ENCODE assay signal across 13 cellular contexts in the genomic region with DNA sequence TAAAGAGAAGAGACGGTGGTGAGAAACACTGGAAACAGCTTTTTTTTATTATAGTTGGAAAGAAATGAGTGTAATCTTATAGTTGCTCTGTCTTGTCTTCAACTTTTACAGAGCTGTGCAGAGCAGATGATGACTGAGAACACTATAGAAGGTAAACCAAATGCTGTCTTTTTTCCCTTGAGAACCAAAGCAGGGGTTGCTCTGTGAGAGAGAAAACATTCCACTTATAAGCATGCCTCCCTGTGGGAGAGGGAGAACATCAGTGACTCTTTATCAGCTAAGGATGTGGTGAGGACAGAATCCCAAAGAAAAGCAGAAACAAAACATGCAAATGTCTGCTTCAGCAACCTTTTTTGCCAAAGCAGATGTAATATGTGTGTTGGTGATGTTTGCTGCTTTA.
DNase-seq lines count a peak whose midpoint lies in the region; ATAC-seq and TF ChIP-seq lines count a peak whose summit lies in the region.
"Had no signal": no experiment of that assay in that cellular context is flagged by ENCODE, and none has a peak within 500 bp of the region (broad histone marks: within the 10 kb centered on the region; RNA-seq: fewer than 3 reads in every experiment).

No MANE protein-coding gene starts in this region.

- H3K4me1 ChIP-seq in osteoblast (ENCODE audit: insufficient read depth, low read length) (peaks cover 40% of the 10 kb centered on the region), right atrium auricular region (no peaks in the 10 kb centered on the region)
- H3K4me1 ChIP-seq in effector memory CD4-positive, alpha-beta T cell (ENCODE audit: control insufficient read depth, insufficient read depth, low read length, poor library complexity, severe bottlenecking): no peaks in the 10 kb centered on the region

- DNase-seq in astrocyte of the hippocampus (ENCODE audit: low read depth, low spot score) (peak; percentile 38), choroid plexus epithelial cell (ENCODE audit: low read depth) (peak; percentile 31), osteoblast (ENCODE audit: insufficient read length, low spot score, missing footprints) (peak; percentile 66), stromal cell of bone marrow (ENCODE audit: low read depth) (peak; percentile 36), right atrium auricular region (ENCODE audit: low spot score) (no peak)
- DNase-seq in central memory CD4-positive, alpha-beta T cell: no peak
- no peak for DNase-seq in effector memory CD4-positive, alpha-beta T cell
- DNase-seq: C1 segment of cervical spinal cord; CD4-positive, alpha-beta T cell; DMS79 had no signal

- H3K4me2 ChIP-seq in osteoblast (ENCODE audit: insufficient read depth, low read length): peak overlapping the region; percentile 44

- H3K36me3 ChIP-seq in osteoblast (ENCODE audit: insufficient read depth, low read length) (no peaks in the 10 kb centered on the region), right atrium auricular region (no peaks in the 10 kb centered on the region)
- no peaks in the 10 kb centered on the region for H3K36me3 ChIP-seq in effector memory CD4-positive, alpha-beta T cell (ENCODE audit: control insufficient read depth, insufficient read depth, low read length)

- H4K20me1 ChIP-seq in osteoblast (ENCODE audit: insufficient read depth, low read length): no peaks in the 10 kb centered on the region

- H3K27ac ChIP-seq in osteoblast (ENCODE audit: low read depth, low read length) (peak overlapping the region; percentile 59), right atrium auricular region (no peak overlapping the region)
- H3K27ac ChIP-seq in effector memory CD4-positive, alpha-beta T cell (ENCODE audit: insufficient read depth, low read length, poor library complexity, severe bottlenecking): no peak overlapping the region

- H2AFZ ChIP-seq in osteoblast (ENCODE audit: low read length): peak overlapping the region; percentile 19

- H3K27me3 ChIP-seq in osteoblast (ENCODE audit: insufficient read depth, low read length) (no peaks in the 10 kb centered on the region), right atrium auricular region (no peaks in the 10 kb centered on the region)
- H3K27me3 ChIP-seq in effector memory CD4-positive, alpha-beta T cell (replicated peaks; ENCODE audit: control insufficient read depth, insufficient read depth, low read length, poor library complexity, severe bottlenecking): no peaks in the 10 kb centered on the region

- no peaks in the 10 kb centered on the region for H3K79me2 ChIP-seq in osteoblast (ENCODE audit: insufficient read depth, low read length)

- no peak for ATAC-seq in HG02798 (IDR thresholded peaks at IDR 0.05; ENCODE audit: poor library complexity, unreplicated experiment)
- ATAC-seq: GM12878, HCT116 had no signal

- TF ChIP-seq CTCF in choroid plexus epithelial cell (conservative IDR thresholded peaks at IDR 0.05; ENCODE audit: low read depth, low read length) (no peak), osteoblast (IDR thresholded peaks at IDR 0.05; ENCODE audit: extremely low read depth, low read depth, low read length) (no peak), right atrium auricular region (IDR thresholded peaks at IDR 0.05) (no peak)

- H3K4me3 ChIP-seq in choroid plexus epithelial cell (ENCODE audit: low read depth, low read length): no peak overlapping the region
- H3K4me3 ChIP-seq in osteoblast (ENCODE audit: insufficient read depth, low read length): no peak overlapping the region
- H3K4me3 ChIP-seq in right atrium auricular region: no peak overlapping the region
- no peak overlapping the region for H3K4me3 ChIP-seq in effector memory CD4-positive, alpha-beta T cell (ENCODE audit: insufficient read depth, low read depth, low read length, poor library complexity, severe bottlenecking)
- H3K4me3 ChIP-seq: GM12878 had no signal

- H3K9me3 ChIP-seq in osteoblast (ENCODE audit: low read depth, low read length) (no peaks in the 10 kb centered on the region), right atrium auricular region (no peaks in the 10 kb centered on the region)
- no peaks in the 10 kb centered on the region for H3K9me3 ChIP-seq in effector memory CD4-positive, alpha-beta T cell (ENCODE audit: control insufficient read depth, low read length)

Comparison
In these comparisons a context has a peak if more than half of its experiments do, and no peak if none do; other contexts are left out.
1. DNase-seq: peak in astrocyte of the hippocampus (single experiment), choroid plexus epithelial cell (single experiment), osteoblast (single experiment) and stromal cell of bone marrow (single experiment); none in right atrium auricular region (single experiment), central memory CD4-positive, alpha-beta T cell (single experiment) and effector memory CD4-positive, alpha-beta T cell (0 of 3).